In genomic region chr6:44606506-44606905, GRCh38 we compare ENCODE assay signal across 1 cellular context.
TF ChIP-seq lines count a peak whose summit lies in the region.

No MANE protein-coding gene starts in this region.

TF ChIP-seq in GM23338, 12 proteins besides CTCF, POLR2A, EP300 and RAD21 (continued from another document):
- TF ChIP-seq REST (IDR thresholded peaks at IDR 0.05; ENCODE audit: unreplicated experiment): no peak
- no peak for TF ChIP-seq EZH2 (IDR thresholded peaks at IDR 0.05; ENCODE audit: low read depth, unreplicated experiment)
- no peak for TF ChIP-seq ZNF462 (CRISPR knock-in tag; IDR thresholded peaks at IDR 0.05)
- TF ChIP-seq POLR2AphosphoS5 (IDR thresholded peaks at IDR 0.05; ENCODE audit: low read depth): no peak
- no peak for TF ChIP-seq EZH2phosphoT487 (IDR thresholded peaks at IDR 0.05; ENCODE audit: unreplicated experiment)
- no peak for TF ChIP-seq JUNB (IDR thresholded peaks at IDR 0.05; ENCODE audit: unreplicated experiment)
- TF ChIP-seq ZNF114 (CRISPR knock-in tag; IDR thresholded peaks at IDR 0.05): no peak
- TF ChIP-seq CREB1 (CRISPR knock-in tag; IDR thresholded peaks at IDR 0.05; ENCODE audit: low read depth): no peak
- no peak for TF ChIP-seq STAT1 (IDR thresholded peaks at IDR 0.05; ENCODE audit: unreplicated experiment)
